ENCODE assay signal across 21 cellular contexts in the genomic region with DNA sequence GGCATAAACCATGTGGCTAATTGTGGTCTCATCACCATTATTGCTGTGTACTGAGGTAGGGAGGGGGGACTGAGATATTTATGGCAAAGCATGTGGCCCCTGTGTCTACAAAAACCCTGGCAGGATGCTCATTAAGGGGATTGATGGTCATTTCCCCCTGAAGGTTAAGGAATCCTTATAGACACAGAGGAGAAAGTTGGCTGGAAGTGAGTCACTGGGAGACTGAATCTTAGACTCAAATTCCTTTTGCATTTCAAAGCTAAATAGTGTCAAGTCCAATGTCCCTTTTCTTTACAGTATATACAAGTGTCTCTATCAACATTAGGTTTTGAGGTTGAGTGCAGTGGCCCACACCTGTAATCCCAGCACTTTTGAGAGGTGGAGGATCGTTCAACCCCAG. TPM values are rescaled to one million over a fixed set of nuclear protein-coding genes. Genes with fewer than 3 reads are reported as not detected.
DNase-seq lines count a peak whose midpoint lies in the region; ATAC-seq and TF ChIP-seq lines count a peak whose summit lies in the region.
"Had no signal": no experiment of that assay in that cellular context is flagged by ENCODE, and none has a peak within 500 bp of the region (broad histone marks: within the 10 kb centered on the region; RNA-seq: fewer than 3 reads in every experiment).

No MANE protein-coding gene starts in this region.

- no peak overlapping the region for H3K4me3 ChIP-seq in mucosa of descending colon
- H3K4me3 ChIP-seq: thyroid gland had no signal

- H3K4me1 ChIP-seq in mucosa of descending colon (ENCODE audit: low read depth), result no peaks in the 10 kb centered on the region
- H3K4me1 ChIP-seq: thyroid gland had no signal

- TF ChIP-seq CTCF in mucosa of descending colon (IDR thresholded peaks at IDR 0.05), result no peak

- no peaks in the 10 kb centered on the region for H3K9me3 ChIP-seq in mucosa of descending colon
- H3K9me3 ChIP-seq: thyroid gland had no signal

- peaks cover 10% of the 10 kb centered on the region for H3K36me3 ChIP-seq in mucosa of descending colon (ENCODE audit: low read depth)

- ATAC-seq in SK-N-SH treated with all-trans-retinoic acid at 6 μM for 48 hours, result peak; percentile 58
- ATAC-seq in sciatic nerve, result no peak
- no peak for ATAC-seq in mucosa of descending colon
- ATAC-seq: esophagus mucosa, Right ventricle myocardium inferior had no signal

- intact Hi-C loops in sciatic nerve (cut with DNase I) (no loop called here), mucosa of descending colon (cut with DNase I, micrococcal nuclease) (no loop called here)

- DNase-seq in AG08396 (ENCODE audit: low spot score), result peak; percentile 42
- peak; percentile 32 for DNase-seq in GM03348 (ENCODE audit: low spot score)
- peak; percentile 20 for DNase-seq in kidney tubule cell (ENCODE audit: low spot score)
- DNase-seq in sciatic nerve (ENCODE audit: low spot score), result no peak
- no peak for DNase-seq in mucosa of descending colon
- DNase-seq in COR-L47 (lab: John Stamatoyannopoulos, UW), result no peak
- DNase-seq in NCI-H128 (lab: John Stamatoyannopoulos, UW; ENCODE audit: unreplicated experiment), result no peak
- DNase-seq: activated CD4-positive, alpha-beta T cell treated with anti-CD3 and anti-CD28 coated beads, Interleukin-2, amount 10 ng/mL, durations not matched to agents 24 days and 14 days; activated naive CD4-positive, alpha-beta T cell treated with anti-CD3 and anti-CD28 coated beads for 36 hours; activated T-cell treated with anti-CD3 and anti-CD28 coated beads for 4 hours; aorta; effector CD4-positive, alpha-beta T cell; NCI-H1436; NCI-H524; stimulated activated naive CD4-positive, alpha-beta T cell treated with Interleukin-2 at 50 U/mL for 16 hours; thyroid gland had no signal

TF ChIP-seq in SK-N-SH treated with all-trans-retinoic acid at 6 μM for 48 hours, 23 proteins besides CTCF, POLR2A, EP300 and RAD21:
- TF ChIP-seq TOX (CRISPR knock-in tag; IDR thresholded peaks at IDR 0.05; ENCODE audit: borderline replicate concordance), result no peak
- TF ChIP-seq PPARA (CRISPR knock-in tag; IDR thresholded peaks at IDR 0.05; ENCODE audit: borderline replicate concordance), result no peak
- no peak for TF ChIP-seq CSRNP3 (CRISPR knock-in tag; IDR thresholded peaks at IDR 0.05)
- TF ChIP-seq ZNF8 (CRISPR knock-in tag; IDR thresholded peaks at IDR 0.05), result no peak
- no peak for TF ChIP-seq ZFP3 (CRISPR knock-in tag; IDR thresholded peaks at IDR 0.05)
- no peak for TF ChIP-seq ESRRG (CRISPR knock-in tag; IDR thresholded peaks at IDR 0.05)
- no peak for TF ChIP-seq RARB (CRISPR knock-in tag; IDR thresholded peaks at IDR 0.05)
- TF ChIP-seq, protein P1, sequence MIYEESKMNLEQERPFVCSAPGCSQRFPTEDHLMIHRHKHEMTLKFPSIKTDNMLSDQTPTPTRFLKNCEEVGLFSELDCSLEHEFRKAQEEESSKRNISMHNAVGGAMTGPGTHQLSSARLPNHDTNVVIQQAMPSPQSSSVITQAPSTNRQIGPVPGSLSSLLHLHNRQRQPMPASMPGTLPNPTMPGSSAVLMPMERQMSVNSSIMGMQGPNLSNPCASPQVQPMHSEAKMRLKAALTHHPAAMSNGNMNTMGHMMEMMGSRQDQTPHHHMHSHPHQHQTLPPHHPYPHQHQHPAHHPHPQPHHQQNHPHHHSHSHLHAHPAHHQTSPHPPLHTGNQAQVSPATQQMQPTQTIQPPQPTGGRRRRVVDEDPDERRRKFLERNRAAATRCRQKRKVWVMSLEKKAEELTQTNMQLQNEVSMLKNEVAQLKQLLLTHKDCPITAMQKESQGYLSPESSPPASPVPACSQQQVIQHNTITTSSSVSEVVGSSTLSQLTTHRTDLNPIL (CRISPR knock-in tag; IDR thresholded peaks at IDR 0.05; ENCODE audit: low read depth), result no peak
- no peak for TF ChIP-seq SNAI2 (CRISPR knock-in tag; IDR thresholded peaks at IDR 0.05)
- no peak for TF ChIP-seq TCF4 (CRISPR knock-in tag; IDR thresholded peaks at IDR 0.05; ENCODE audit: borderline replicate concordance)
- TF ChIP-seq BACH2 (CRISPR knock-in tag; IDR thresholded peaks at IDR 0.05; ENCODE audit: borderline replicate concordance), result no peak
- no peak for TF ChIP-seq ARNTL (CRISPR knock-in tag; IDR thresholded peaks at IDR 0.05; ENCODE audit: borderline replicate concordance, low read depth)
- no peak for TF ChIP-seq ZNF70 (CRISPR knock-in tag; IDR thresholded peaks at IDR 0.05)
- TF ChIP-seq, protein P2, sequence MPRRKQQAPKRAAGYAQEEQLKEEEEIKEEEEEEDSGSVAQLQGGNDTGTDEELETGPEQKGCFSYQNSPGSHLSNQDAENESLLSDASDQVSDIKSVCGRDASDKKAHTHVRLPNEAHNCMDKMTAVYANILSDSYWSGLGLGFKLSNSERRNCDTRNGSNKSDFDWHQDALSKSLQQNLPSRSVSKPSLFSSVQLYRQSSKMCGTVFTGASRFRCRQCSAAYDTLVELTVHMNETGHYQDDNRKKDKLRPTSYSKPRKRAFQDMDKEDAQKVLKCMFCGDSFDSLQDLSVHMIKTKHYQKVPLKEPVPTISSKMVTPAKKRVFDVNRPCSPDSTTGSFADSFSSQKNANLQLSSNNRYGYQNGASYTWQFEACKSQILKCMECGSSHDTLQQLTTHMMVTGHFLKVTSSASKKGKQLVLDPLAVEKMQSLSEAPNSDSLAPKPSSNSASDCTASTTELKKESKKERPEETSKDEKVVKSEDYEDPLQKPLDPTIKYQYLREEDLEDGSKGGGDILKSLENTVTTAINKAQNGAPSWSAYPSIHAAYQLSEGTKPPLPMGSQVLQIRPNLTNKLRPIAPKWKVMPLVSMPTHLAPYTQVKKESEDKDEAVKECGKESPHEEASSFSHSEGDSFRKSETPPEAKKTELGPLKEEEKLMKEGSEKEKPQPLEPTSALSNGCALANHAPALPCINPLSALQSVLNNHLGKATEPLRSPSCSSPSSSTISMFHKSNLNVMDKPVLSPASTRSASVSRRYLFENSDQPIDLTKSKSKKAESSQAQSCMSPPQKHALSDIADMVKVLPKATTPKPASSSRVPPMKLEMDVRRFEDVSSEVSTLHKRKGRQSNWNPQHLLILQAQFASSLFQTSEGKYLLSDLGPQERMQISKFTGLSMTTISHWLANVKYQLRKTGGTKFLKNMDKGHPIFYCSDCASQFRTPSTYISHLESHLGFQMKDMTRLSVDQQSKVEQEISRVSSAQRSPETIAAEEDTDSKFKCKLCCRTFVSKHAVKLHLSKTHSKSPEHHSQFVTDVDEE (CRISPR knock-in tag; IDR thresholded peaks at IDR 0.05), result no peak
- TF ChIP-seq, protein P3, sequence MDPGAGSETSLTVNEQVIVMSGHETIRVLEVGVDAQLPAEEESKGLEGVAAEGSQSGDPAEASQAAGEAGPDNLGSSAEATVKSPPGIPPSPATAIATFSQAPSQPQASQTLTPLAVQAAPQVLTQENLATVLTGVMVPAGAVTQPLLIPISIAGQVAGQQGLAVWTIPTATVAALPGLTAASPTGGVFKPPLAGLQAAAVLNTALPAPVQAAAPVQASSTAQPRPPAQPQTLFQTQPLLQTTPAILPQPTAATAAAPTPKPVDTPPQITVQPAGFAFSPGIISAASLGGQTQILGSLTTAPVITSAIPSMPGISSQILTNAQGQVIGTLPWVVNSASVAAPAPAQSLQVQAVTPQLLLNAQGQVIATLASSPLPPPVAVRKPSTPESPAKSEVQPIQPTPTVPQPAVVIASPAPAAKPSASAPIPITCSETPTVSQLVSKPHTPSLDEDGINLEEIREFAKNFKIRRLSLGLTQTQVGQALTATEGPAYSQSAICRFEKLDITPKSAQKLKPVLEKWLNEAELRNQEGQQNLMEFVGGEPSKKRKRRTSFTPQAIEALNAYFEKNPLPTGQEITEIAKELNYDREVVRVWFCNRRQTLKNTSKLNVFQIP (CRISPR knock-in tag; IDR thresholded peaks at IDR 0.05; ENCODE audit: borderline replicate concordance, low read depth), result no peak
- TF ChIP-seq PATZ1 (CRISPR knock-in tag; IDR thresholded peaks at IDR 0.05; ENCODE audit: borderline replicate concordance), result no peak
- TF ChIP-seq ZC3H10 (CRISPR knock-in tag; IDR thresholded peaks at IDR 0.05), result no peak
- no peak for TF ChIP-seq OSR1 (CRISPR knock-in tag; IDR thresholded peaks at IDR 0.05)
- no peak for TF ChIP-seq CSDC2 (CRISPR knock-in tag; IDR thresholded peaks at IDR 0.05)
- TF ChIP-seq GLIS3 (CRISPR knock-in tag; IDR thresholded peaks at IDR 0.05), result no peak

RNA-seq across cellular contexts. Expression of gene DACT3, which starts 9.9 kb away (rescaled TPM):
- 22.2 TPM for total RNA-seq in sciatic nerve
- 10 to 100 TPM in 1 of 3 donors, 1 to 10 TPM in 2; 1.9 to 60.9 (median 3.4) TPM for total RNA-seq in mucosa of descending colon

RNA-seq across cellular contexts. Expression of gene GNG8, which starts 34.9 kb away (rescaled TPM):
- not detected for total RNA-seq in sciatic nerve
- 1 to 10 TPM in 1 of 3 donors, not detected in 2; 2.3 TPM for total RNA-seq in mucosa of descending colon
- total RNA-seq: esophagus mucosa, posterior vena cava, Right ventricle myocardium inferior, skeletal muscle tissue, thyroid gland had no signal

RNA-seq across cellular contexts. Expression of gene PTGIR, which starts 46.0 kb away (rescaled TPM):
- total RNA-seq in sciatic nerve, result 8.0 TPM
- 1 to 10 TPM in 2 of 3 donors, under 1 TPM in 1; 0.49 to 2.4 (median 2.1) TPM for total RNA-seq in mucosa of descending colon

RNA-seq across cellular contexts. Expression of gene PRKD2, which starts 46.0 kb away (rescaled TPM):
- total RNA-seq in sciatic nerve (54.0 TPM), mucosa of descending colon (10 to 100 TPM; 52.5 to 70.5 (median 62.9) TPM)

Comparison
In these comparisons a context has a peak if more than half of its experiments do, and no peak if none do; other contexts are left out.
1. DNase-seq: peak in AG08396 (single experiment), GM03348 (single experiment) and kidney tubule cell (single experiment); none in sciatic nerve (single experiment), mucosa of descending colon (0 of 3), COR-L47 (single experiment) and NCI-H128 (single experiment).